Comparison of ENCODE assay signal across 1 cellular context in the genomic region with DNA sequence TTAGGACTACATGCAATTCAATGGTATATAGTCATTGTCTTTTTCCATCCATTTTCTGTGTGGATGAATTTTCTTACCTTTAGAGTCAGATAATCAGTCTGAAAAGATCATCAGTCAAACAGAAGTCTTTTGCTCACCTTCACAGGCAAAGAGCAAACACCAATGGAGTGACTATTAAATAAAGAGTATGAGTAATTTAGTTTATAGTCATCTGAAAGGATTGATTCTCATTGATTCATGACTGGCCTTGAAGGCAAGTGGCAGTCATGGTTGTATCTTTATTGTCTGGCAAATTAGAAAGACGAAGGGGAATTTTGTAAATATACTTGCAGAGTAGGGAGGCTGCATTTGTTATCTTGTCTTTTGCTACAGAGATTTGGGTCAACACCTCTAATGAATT.
TF ChIP-seq lines count a peak whose summit lies in the region.

No MANE protein-coding gene starts in this region.

TF ChIP-seq in GM23338, 12 proteins besides CTCF, POLR2A, EP300 and RAD21 (continued from another document):
- TF ChIP-seq, protein P1, sequence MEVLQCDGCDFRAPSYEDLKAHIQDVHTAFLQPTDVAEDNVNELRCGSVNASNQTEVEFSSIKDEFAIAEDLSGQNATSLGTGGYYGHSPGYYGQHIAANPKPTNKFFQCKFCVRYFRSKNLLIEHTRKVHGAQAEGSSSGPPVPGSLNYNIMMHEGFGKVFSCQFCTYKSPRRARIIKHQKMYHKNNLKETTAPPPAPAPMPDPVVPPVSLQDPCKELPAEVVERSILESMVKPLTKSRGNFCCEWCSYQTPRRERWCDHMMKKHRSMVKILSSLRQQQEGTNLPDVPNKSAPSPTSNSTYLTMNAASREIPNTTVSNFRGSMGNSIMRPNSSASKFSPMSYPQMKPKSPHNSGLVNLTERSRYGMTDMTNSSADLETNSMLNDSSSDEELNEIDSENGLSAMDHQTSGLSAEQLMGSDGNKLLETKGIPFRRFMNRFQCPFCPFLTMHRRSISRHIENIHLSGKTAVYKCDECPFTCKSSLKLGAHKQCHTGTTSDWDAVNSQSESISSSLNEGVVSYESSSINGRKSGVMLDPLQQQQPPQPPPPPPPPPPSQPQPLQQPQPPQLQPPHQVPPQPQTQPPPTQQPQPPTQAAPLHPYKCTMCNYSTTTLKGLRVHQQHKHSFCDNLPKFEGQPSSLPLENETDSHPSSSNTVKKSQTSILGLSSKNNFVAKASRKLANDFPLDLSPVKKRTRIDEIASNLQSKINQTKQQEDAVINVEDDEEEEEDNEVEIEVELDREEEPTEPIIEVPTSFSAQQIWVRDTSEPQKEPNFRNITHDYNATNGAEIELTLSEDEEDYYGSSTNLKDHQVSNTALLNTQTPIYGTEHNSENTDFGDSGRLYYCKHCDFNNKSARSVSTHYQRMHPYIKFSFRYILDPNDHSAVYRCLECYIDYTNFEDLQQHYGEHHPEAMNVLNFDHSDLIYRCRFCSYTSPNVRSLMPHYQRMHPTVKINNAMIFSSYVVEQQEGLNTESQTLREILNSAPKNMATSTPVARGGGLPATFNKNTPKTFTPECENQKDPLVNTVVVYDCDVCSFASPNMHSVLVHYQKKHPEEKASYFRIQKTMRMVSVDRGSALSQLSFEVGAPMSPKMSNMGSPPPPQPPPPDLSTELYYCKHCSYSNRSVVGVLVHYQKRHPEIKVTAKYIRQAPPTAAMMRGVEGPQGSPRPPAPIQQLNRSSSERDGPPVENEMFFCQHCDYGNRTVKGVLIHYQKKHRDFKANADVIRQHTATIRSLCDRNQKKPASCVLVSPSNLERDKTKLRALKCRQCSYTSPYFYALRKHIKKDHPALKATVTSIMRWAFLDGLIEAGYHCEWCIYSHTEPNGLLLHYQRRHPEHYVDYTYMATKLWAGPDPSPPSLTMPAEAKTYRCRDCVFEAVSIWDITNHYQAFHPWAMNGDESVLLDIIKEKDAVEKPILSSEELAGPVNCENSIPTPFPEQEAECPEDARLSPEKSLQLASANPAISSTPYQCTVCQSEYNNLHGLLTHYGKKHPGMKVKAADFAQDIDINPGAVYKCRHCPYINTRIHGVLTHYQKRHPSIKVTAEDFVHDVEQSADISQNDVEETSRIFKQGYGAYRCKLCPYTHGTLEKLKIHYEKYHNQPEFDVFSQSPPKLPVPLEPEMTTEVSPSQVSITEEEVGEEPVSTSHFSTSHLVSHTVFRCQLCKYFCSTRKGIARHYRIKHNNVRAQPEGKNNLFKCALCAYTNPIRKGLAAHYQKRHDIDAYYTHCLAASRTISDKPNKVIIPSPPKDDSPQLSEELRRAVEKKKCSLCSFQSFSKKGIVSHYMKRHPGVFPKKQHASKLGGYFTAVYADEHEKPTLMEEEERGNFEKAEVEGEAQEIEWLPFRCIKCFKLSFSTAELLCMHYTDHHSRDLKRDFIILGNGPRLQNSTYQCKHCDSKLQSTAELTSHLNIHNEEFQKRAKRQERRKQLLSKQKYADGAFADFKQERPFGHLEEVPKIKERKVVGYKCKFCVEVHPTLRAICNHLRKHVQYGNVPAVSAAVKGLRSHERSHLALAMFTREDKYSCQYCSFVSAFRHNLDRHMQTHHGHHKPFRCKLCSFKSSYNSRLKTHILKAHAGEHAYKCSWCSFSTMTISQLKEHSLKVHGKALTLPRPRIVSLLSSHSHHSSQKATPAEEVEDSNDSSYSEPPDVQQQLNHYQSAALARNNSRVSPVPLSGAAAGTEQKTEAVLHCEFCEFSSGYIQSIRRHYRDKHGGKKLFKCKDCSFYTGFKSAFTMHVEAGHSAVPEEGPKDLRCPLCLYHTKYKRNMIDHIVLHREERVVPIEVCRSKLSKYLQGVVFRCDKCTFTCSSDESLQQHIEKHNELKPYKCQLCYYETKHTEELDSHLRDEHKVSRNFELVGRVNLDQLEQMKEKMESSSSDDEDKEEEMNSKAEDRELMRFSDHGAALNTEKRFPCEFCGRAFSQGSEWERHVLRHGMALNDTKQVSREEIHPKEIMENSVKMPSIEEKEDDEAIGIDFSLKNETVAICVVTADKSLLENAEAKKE (CRISPR knock-in tag; IDR thresholded peaks at IDR 0.05), result no peak
- no peak for TF ChIP-seq EZH2 (IDR thresholded peaks at IDR 0.05; ENCODE audit: low read depth, unreplicated experiment)
- TF ChIP-seq, protein P2, sequence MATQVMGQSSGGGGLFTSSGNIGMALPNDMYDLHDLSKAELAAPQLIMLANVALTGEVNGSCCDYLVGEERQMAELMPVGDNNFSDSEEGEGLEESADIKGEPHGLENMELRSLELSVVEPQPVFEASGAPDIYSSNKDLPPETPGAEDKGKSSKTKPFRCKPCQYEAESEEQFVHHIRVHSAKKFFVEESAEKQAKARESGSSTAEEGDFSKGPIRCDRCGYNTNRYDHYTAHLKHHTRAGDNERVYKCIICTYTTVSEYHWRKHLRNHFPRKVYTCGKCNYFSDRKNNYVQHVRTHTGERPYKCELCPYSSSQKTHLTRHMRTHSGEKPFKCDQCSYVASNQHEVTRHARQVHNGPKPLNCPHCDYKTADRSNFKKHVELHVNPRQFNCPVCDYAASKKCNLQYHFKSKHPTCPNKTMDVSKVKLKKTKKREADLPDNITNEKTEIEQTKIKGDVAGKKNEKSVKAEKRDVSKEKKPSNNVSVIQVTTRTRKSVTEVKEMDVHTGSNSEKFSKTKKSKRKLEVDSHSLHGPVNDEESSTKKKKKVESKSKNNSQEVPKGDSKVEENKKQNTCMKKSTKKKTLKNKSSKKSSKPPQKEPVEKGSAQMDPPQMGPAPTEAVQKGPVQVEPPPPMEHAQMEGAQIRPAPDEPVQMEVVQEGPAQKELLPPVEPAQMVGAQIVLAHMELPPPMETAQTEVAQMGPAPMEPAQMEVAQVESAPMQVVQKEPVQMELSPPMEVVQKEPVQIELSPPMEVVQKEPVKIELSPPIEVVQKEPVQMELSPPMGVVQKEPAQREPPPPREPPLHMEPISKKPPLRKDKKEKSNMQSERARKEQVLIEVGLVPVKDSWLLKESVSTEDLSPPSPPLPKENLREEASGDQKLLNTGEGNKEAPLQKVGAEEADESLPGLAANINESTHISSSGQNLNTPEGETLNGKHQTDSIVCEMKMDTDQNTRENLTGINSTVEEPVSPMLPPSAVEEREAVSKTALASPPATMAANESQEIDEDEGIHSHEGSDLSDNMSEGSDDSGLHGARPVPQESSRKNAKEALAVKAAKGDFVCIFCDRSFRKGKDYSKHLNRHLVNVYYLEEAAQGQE (IDR thresholded peaks at IDR 0.05; ENCODE audit: unreplicated experiment), result no peak
- TF ChIP-seq STAT1 (IDR thresholded peaks at IDR 0.05; ENCODE audit: unreplicated experiment), result no peak
- no peak for TF ChIP-seq POLR2AphosphoS5 (IDR thresholded peaks at IDR 0.05; ENCODE audit: low read depth)
